Comparison of ENCODE assay signal across 1 cellular context in genomic region chr17:62629556-62630364, GRCh38.
TF ChIP-seq lines count a peak whose summit lies in the region.

No MANE protein-coding gene starts in this region.

TF ChIP-seq in IMR-90, 13 proteins besides CTCF, POLR2A, EP300 and RAD21:
- TF ChIP-seq NFE2L2 (IDR thresholded peaks at IDR 0.05; ENCODE audit: low read depth, low read length), result no peak
- TF ChIP-seq RFX5 (IDR thresholded peaks at IDR 0.05; ENCODE audit: low read depth, low read length), result no peak
- TF ChIP-seq MAFK (IDR thresholded peaks at IDR 0.05; ENCODE audit: low read depth, low read length), result no peak
- TF ChIP-seq SMC3 (IDR thresholded peaks at IDR 0.05; ENCODE audit: low read depth, low read length), result no peak
- no peak; the same call in 1 of the 2 replicates for TF ChIP-seq MAZ (IDR thresholded peaks at IDR 0.05; ENCODE audit: borderline replicate concordance, low read depth, low read length)
- TF ChIP-seq ELK1 (IDR thresholded peaks at IDR 0.05; ENCODE audit: borderline replicate concordance, low read depth, low read length), result no peak
- TF ChIP-seq RCOR1 (IDR thresholded peaks at IDR 0.05; ENCODE audit: insufficient replicate concordance, low read length), result no peak
- no peak for TF ChIP-seq USF2 (IDR thresholded peaks at IDR 0.05; ENCODE audit: low read depth, low read length)
- TF ChIP-seq CHD1 (IDR thresholded peaks at IDR 0.05; ENCODE audit: low read depth, low read length), result no peak
- TF ChIP-seq BHLHE40 (IDR thresholded peaks at IDR 0.05; ENCODE audit: low read depth, low read length), result no peak
